ENCODE assay signal across 1 cellular context in genomic region chr4:6772223-6772928, GRCh38.
TF ChIP-seq lines count a peak whose summit lies in the region.

No MANE protein-coding gene starts in this region.

TF ChIP-seq in HepG2, 621 proteins besides CTCF, POLR2A, EP300 and RAD21:
- 0 out of 2 replicates have a peak, but pooled peaks have one; percentile 33 for TF ChIP-seq ZBTB4 (CRISPR knock-in tag; IDR thresholded peaks at IDR 0.05; ENCODE audit: borderline replicate concordance)
- TF ChIP-seq ZNF33A (CRISPR knock-in tag; IDR thresholded peaks at IDR 0.05; ENCODE audit: borderline replicate concordance): no peak
- TF ChIP-seq DPF2 (CRISPR knock-in tag; IDR thresholded peaks at IDR 0.05; ENCODE audit: borderline replicate concordance, low read depth): no peak
- TF ChIP-seq ZKSCAN1 (IDR thresholded peaks at IDR 0.05; ENCODE audit: low read length): peak; percentile 92
- TF ChIP-seq ZNF335 (CRISPR knock-in tag; IDR thresholded peaks at IDR 0.05): no peak
TF ChIP-seq in HepG2: peak in this region for 2.
